ENCODE assay signal across 9 cellular contexts in genomic region chrX:153725039-153725831, GRCh38. TPM values are rescaled to one million over a fixed set of nuclear protein-coding genes. Genes with fewer than 3 reads are reported as not detected.
A peak's percentile ranks its signal among the peaks of the same experiment; 100 is the strongest.
DNase-seq lines count a peak whose midpoint lies in the region; ATAC-seq and TF ChIP-seq lines count a peak whose summit lies in the region.
"Had no signal": no experiment of that assay in that cellular context is flagged by ENCODE, and none has a peak within 500 bp of the region (broad histone marks: within the 10 kb centered on the region; RNA-seq: fewer than 3 reads in every experiment).

No MANE protein-coding gene starts in this region.

- no peaks in the 10 kb centered on the region for H3K27me3 ChIP-seq in liver (ENCODE audit: control insufficient read depth in 4 of 4, insufficient read depth in 4 of 4, low read length in 3 of 4)
- no peaks in the 10 kb centered on the region for H3K27me3 ChIP-seq in upper lobe of right lung

- H3K27ac Mint-ChIP-seq in activated naive CD8-positive, alpha-beta T cell treated with anti-CD3 and anti-CD28 coated beads, Interleukin-2, amount 50 U/mL, for 24 hours = no peak overlapping the region

- peak overlapping the region; percentile 47 to 69 for H3K9ac ChIP-seq in liver (ENCODE audit: low read depth in 1 of 2, low read length in 2 of 2)

- peak overlapping the region; percentile 45; the same call in 1 of the 2 replicates for H3K4me3 ChIP-seq in GM08714 (ENCODE audit: low read length)
- H3K4me3 ChIP-seq in liver (ENCODE audit: low read depth in 1 of 3, low read length in 3 of 3) = peak overlapping the region; percentile 8 to 82 (median 52)
- H3K4me3 ChIP-seq in upper lobe of right lung = peak overlapping the region; percentile 68

- intact Hi-C loops in upper lobe of right lung (cut with DNase I) = no loop called here

- H3K4me3 Mint-ChIP-seq in activated naive CD8-positive, alpha-beta T cell treated with anti-CD3 and anti-CD28 coated beads, Interleukin-2, amount 50 U/mL, for 24 hours = peak overlapping the region; percentile 58

- H3K27ac ChIP-seq in liver (ENCODE audit: low read depth in 1 of 2, low read length in 2 of 2) (peak overlapping the region; percentile 86 to 88), upper lobe of right lung (peak overlapping the region; percentile 85)

- no peak for DNase-seq in activated naive CD8-positive, alpha-beta T cell treated with anti-CD3 and anti-CD28 coated beads, Interleukin-2, amount 50 U/mL, for 24 hours
- DNase-seq in upper lobe of right lung (no peak), NCI-H1092 treated with DMSO at 0.1 percent for 48 hours (lab: John Stamatoyannopoulos, UW) (no peak), NCI-H446 (lab: John Stamatoyannopoulos, UW) (no peak)
- no peak for DNase-seq in activated CD8-positive, alpha-beta memory T cell treated with anti-CD3 and anti-CD28 coated beads, Interleukin-2, amount 50 U/mL, for 48 hours

- TF ChIP-seq RAD21 in liver (IDR thresholded peaks at IDR 0.05) = no peak

- no peaks in the 10 kb centered on the region for H3K27me3 Mint-ChIP-seq in activated naive CD8-positive, alpha-beta T cell treated with anti-CD3 and anti-CD28 coated beads, Interleukin-2, amount 50 U/mL, for 24 hours

- peaks cover 25% of the 10 kb centered on the region for H3K4me1 Mint-ChIP-seq in activated naive CD8-positive, alpha-beta T cell treated with anti-CD3 and anti-CD28 coated beads, Interleukin-2, amount 50 U/mL, for 24 hours

- no peaks in the 10 kb centered on the region for H3K9me3 ChIP-seq in liver (ENCODE audit: control insufficient read depth in 4 of 4, low read length in 3 of 4)
- no peaks in the 10 kb centered on the region for H3K9me3 ChIP-seq in upper lobe of right lung

- H3K36me3 ChIP-seq in liver (ENCODE audit: control insufficient read depth in 4 of 4, insufficient read depth in 3 of 4, low read depth in 1 of 4, low read length in 3 of 4) (peaks cover 2 to 6% (median 5%) of the 10 kb centered on the region in 4 donors), upper lobe of right lung (peaks cover 9% of the 10 kb centered on the region)

- 65% methylated on average over 55 of the region's 55 CpGs for WGBS in liver

- H3K36me3 Mint-ChIP-seq in activated naive CD8-positive, alpha-beta T cell treated with anti-CD3 and anti-CD28 coated beads, Interleukin-2, amount 50 U/mL, for 24 hours (ENCODE audit: low read depth) = peaks cover 11% of the 10 kb centered on the region

- H3K9me3 Mint-ChIP-seq in activated naive CD8-positive, alpha-beta T cell treated with anti-CD3 and anti-CD28 coated beads, Interleukin-2, amount 50 U/mL, for 24 hours = no peaks in the 10 kb centered on the region

- H3K4me1 ChIP-seq in liver (ENCODE audit: control insufficient read depth in 4 of 4, insufficient read depth in 4 of 4, low read length in 3 of 4) = peaks cover 23 to 42% (median 34%) of the 10 kb centered on the region in 4 donors
- H3K4me1 ChIP-seq in upper lobe of right lung = peaks cover 27% of the 10 kb centered on the region

- ATAC-seq in HG02852 (IDR thresholded peaks at IDR 0.05; ENCODE audit: unreplicated experiment) (peak; percentile 1), upper lobe of right lung (no peak)
- ATAC-seq in activated naive CD8-positive, alpha-beta T cell treated with anti-CD3 and anti-CD28 coated beads, Interleukin-2, amount 50 U/mL, for 24 hours = peak; percentile 2

- TF ChIP-seq CTCF in liver (IDR thresholded peaks at IDR 0.05; ENCODE audit: low read depth, low read length, missing input control) (no peak), upper lobe of right lung (IDR thresholded peaks at IDR 0.05) (no peak)

TF ChIP-seq in liver, 16 proteins besides CTCF, POLR2A, EP300 and RAD21:
- TF ChIP-seq MAX (IDR thresholded peaks at IDR 0.05) (no peak), TAF1 (conservative IDR thresholded peaks at IDR 0.05) (peak; percentile 11), GABPA (IDR thresholded peaks at IDR 0.05 in 1 of 2, conservative IDR thresholded peaks at IDR 0.05 in 1 of 2) (no peak)

RNA-seq across cellular contexts. Expression of gene ABCD1, which starts 0.6 kb away (rescaled TPM):
- total RNA-seq in liver = 10 to 100 TPM in 1 of 2 donors, 1 to 10 TPM in 1; 5.6 to 10.8 TPM
- polyA plus RNA-seq in liver = 1 to 10 TPM; 4.0 to 9.6 TPM
- 15.1 TPM for total RNA-seq in upper lobe of right lung

RNA-seq across cellular contexts. Expression of gene BCAP31, which starts 1.0 kb away (rescaled TPM):
- 100 to 1,000 TPM in 1 of 2 donors, 10 to 100 TPM in 1; 64.6 to 101 TPM for total RNA-seq in liver
- 100 to 1,000 TPM; 136 to 158 TPM for polyA plus RNA-seq in liver
- total RNA-seq in upper lobe of right lung = 233 TPM

RNA-seq across cellular contexts. Expression of gene SLC6A8, which starts 37.5 kb away (rescaled TPM):
- total RNA-seq in liver (10 to 100 TPM in 1 of 2 donors, under 1 TPM in 1; 0.84 to 44.4 TPM), upper lobe of right lung (8.0 TPM)
- 1 to 10 TPM in 1 of 2 donors, under 1 TPM in 1; 0.25 to 1.9 TPM for polyA plus RNA-seq in liver

RNA-seq across cellular contexts. Expression of gene PLXNB3, which starts 38.8 kb away (rescaled TPM):
- total RNA-seq in liver (under 1 TPM; 0.42 to 0.50 TPM), upper lobe of right lung (3.3 TPM)
- polyA plus RNA-seq in liver = under 1 TPM; 0.11 to 0.69 TPM

RNA-seq across cellular contexts. Expression of gene PNCK, which starts 51.6 kb away (rescaled TPM):
- total RNA-seq in liver (under 1 TPM in 1 of 2 donors, not detected in 1; 0.17 TPM), upper lobe of right lung (0.72 TPM)
- under 1 TPM in 1 of 2 donors, not detected in 1; 0.02 TPM for polyA plus RNA-seq in liver
- total RNA-seq: T-helper 2 cell treated with Interferon-gamma antibody and Interleukin-4, amounts not matched to agents 100 ng/mL and 5 ng/mL, for 36 hours had no signal
